ENCODE assay signal across 19 cellular contexts in genomic region chr14:64732536-64733120, GRCh38. TPM values are rescaled to one million over a fixed set of nuclear protein-coding genes. Genes with fewer than 3 reads are reported as not detected.
A peak's percentile ranks its signal among the peaks of the same experiment; 100 is the strongest.
DNase-seq lines count a peak whose midpoint lies in the region; ATAC-seq and TF ChIP-seq lines count a peak whose summit lies in the region.
"Had no signal": no experiment of that assay in that cellular context is flagged by ENCODE, and none has a peak within 500 bp of the region (broad histone marks: within the 10 kb centered on the region; RNA-seq: fewer than 3 reads in every experiment).

No MANE protein-coding gene starts in this region.

- H3K4me1 ChIP-seq in left ventricle myocardium inferior (peaks cover 31% of the 10 kb centered on the region), neutrophil (ENCODE audit: control insufficient read depth in 1 of 2, insufficient read depth in 1 of 2, low read depth in 1 of 2, low read length in 1 of 2) (peaks cover 32% of the 10 kb centered on the region in 2 experiments), upper lobe of right lung (no peaks in the 10 kb centered on the region)
- H3K4me1 ChIP-seq in effector memory CD4-positive, alpha-beta T cell (ENCODE audit: control insufficient read depth, insufficient read depth, low read length, poor library complexity, severe bottlenecking), result peaks cover 54% of the 10 kb centered on the region

- H3K36me3 ChIP-seq in left ventricle myocardium inferior (peaks cover 70% of the 10 kb centered on the region), neutrophil (peaks cover 94% of the 10 kb centered on the region), upper lobe of right lung (peaks cover 40% of the 10 kb centered on the region)
- H3K36me3 ChIP-seq in effector memory CD4-positive, alpha-beta T cell (ENCODE audit: control insufficient read depth, insufficient read depth, low read length), result peaks cover 54% of the 10 kb centered on the region
- H3K36me3 ChIP-seq: MG63 had no signal

- DNase-seq in left ventricle myocardium inferior (peak; percentile 12), left ventricle myocardium superior (no peak), immature natural killer cell (no peak), upper lobe of right lung (peak; percentile 51), NCI-H748 treated with DMSO at 0.1 percent for 48 hours (lab: John Stamatoyannopoulos, UW) (no peak)
- DNase-seq in effector memory CD4-positive, alpha-beta T cell, result no peak
- DNase-seq: AML-193, DMS53, GDM1, MG63, NCI-H1417 treated with DMSO at 0.1 percent for 48 hours, NCI-H187 treated with DMSO at 0.1 percent for 48 hours, NCI-H69, PC-9, RPMI8226 had no signal

- H3K27ac ChIP-seq in left ventricle myocardium inferior (replicated peaks) (no peak overlapping the region), neutrophil (peak overlapping the region; percentile 13), upper lobe of right lung (no peak overlapping the region)
- no peak overlapping the region for H3K27ac ChIP-seq in effector memory CD4-positive, alpha-beta T cell (ENCODE audit: insufficient read depth, low read length, poor library complexity, severe bottlenecking)
- H3K27ac ChIP-seq: C4-2B, PC-9 had no signal

- peak overlapping the region in 5 of 6 donors; percentile 36 to 92 (median 84) for H3K27ac Mint-ChIP-seq in immature natural killer cell

- ATAC-seq in left ventricle myocardium superior (no peak), upper lobe of right lung (no peak), HG03045 (IDR thresholded peaks at IDR 0.05; ENCODE audit: unreplicated experiment) (no peak)
- ATAC-seq: HCT116 had no signal

- H3K4me3 Mint-ChIP-seq in immature natural killer cell, result peak overlapping the region in 1 of 5 donors; percentile 18

- TF ChIP-seq CTCF in left ventricle myocardium inferior (IDR thresholded peaks at IDR 0.05; ENCODE audit: borderline replicate concordance) (no peak), neutrophil (IDR thresholded peaks at IDR 0.05) (no peak), upper lobe of right lung (IDR thresholded peaks at IDR 0.05) (no peak)

- no peaks in the 10 kb centered on the region for H3K9me3 Mint-ChIP-seq in immature natural killer cell

- peaks cover 23 to 71% (median 37%) of the 10 kb centered on the region in 3 donors for H3K36me3 Mint-ChIP-seq in immature natural killer cell

- H3K27me3 ChIP-seq in left ventricle myocardium inferior (ENCODE audit: low read depth) (no peaks in the 10 kb centered on the region), neutrophil (no peaks in the 10 kb centered on the region), upper lobe of right lung (no peaks in the 10 kb centered on the region)
- H3K27me3 ChIP-seq in effector memory CD4-positive, alpha-beta T cell (replicated peaks; ENCODE audit: control insufficient read depth, insufficient read depth, low read length, poor library complexity, severe bottlenecking), result no peaks in the 10 kb centered on the region
- H3K27me3 ChIP-seq: MG63 had no signal

- H3K9me3 ChIP-seq in left ventricle myocardium inferior (replicated peaks), result no peaks in the 10 kb centered on the region
- no peaks in the 10 kb centered on the region for H3K9me3 ChIP-seq in neutrophil
- no peaks in the 10 kb centered on the region for H3K9me3 ChIP-seq in upper lobe of right lung
- H3K9me3 ChIP-seq in effector memory CD4-positive, alpha-beta T cell (ENCODE audit: control insufficient read depth, low read length), result no peaks in the 10 kb centered on the region
- H3K9me3 ChIP-seq: MG63 had no signal

- intact Hi-C loops in left ventricle myocardium inferior (cut with micrococcal nuclease), result no loop called here
- intact Hi-C loops in left ventricle myocardium superior (cut with micrococcal nuclease), result no loop called here
- intact Hi-C loops in upper lobe of right lung (cut with DNase I), result no loop called here

- H3K4me3 ChIP-seq in left ventricle myocardium inferior (no peak overlapping the region), neutrophil (ENCODE audit: low read depth in 1 of 2, low read length in 1 of 2) (no peak overlapping the region), upper lobe of right lung (no peak overlapping the region)
- H3K4me3 ChIP-seq in effector memory CD4-positive, alpha-beta T cell (ENCODE audit: insufficient read depth, low read depth, low read length, poor library complexity, severe bottlenecking), result no peak overlapping the region
- H3K4me3 ChIP-seq: MG63, PC-9 had no signal

- peaks cover 74 to 78% of the 10 kb centered on the region in 2 donors for H3K4me1 Mint-ChIP-seq in immature natural killer cell

- H3K27me3 Mint-ChIP-seq in immature natural killer cell (ENCODE audit: low read depth in 3 of 3), result peaks cover 2 to 4% (median 3%) of the 10 kb centered on the region in 3 donors

RNA-seq across cellular contexts. Expression of gene PLEKHG3, which starts 28.4 kb away (rescaled TPM):
- total RNA-seq in left ventricle myocardium inferior, result 16.5 TPM
- total RNA-seq in left ventricle myocardium superior, result 22.0 TPM
- polyA plus RNA-seq in immature natural killer cell, result 100 to 1,000 TPM in 1 of 3 donors, 10 to 100 TPM in 2; 36.8 to 216 (median 71.4) TPM
- 34.5 TPM for total RNA-seq in upper lobe of right lung

Comparison
In these comparisons a context has a peak if more than half of its experiments do, and no peak if none do; other contexts are left out.
1. DNase-seq: peak in left ventricle myocardium inferior (single experiment) and upper lobe of right lung (single experiment); none in left ventricle myocardium superior (single experiment), immature natural killer cell (0 of 3), effector memory CD4-positive, alpha-beta T cell (0 of 3) and NCI-H748 treated with DMSO at 0.1 percent for 48 hours (single experiment).